ENCODE assay signal across 20 cellular contexts in the genomic region with DNA sequence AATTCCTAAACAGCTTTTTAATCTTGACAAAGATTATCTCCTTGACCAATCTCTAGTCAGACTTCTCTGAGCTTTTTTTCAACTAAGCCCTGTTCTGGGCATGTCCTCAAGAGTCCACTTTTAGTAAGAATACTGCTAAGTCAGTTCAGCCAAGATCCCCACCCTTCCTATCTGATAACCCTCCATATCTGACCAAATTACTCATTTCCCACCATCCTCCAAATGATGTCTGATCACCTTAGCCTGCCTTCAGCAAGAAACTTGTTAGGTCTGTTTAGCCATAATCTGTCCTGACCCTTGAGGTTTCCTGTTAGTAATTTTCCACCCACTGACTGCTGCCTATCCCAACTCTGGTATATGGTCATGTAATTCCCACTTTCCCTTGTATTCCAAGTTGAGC.
A peak's percentile ranks its signal among the peaks of the same experiment; 100 is the strongest.
DNase-seq lines count a peak whose midpoint lies in the region; ATAC-seq and TF ChIP-seq lines count a peak whose summit lies in the region.
"Had no signal": no experiment of that assay in that cellular context is flagged by ENCODE, and none has a peak within 500 bp of the region (broad histone marks: within the 10 kb centered on the region; RNA-seq: fewer than 3 reads in every experiment).

No MANE protein-coding gene starts in this region.

- H3K4me3 ChIP-seq in fibroblast of mammary gland (ENCODE audit: control insufficient read depth, low read depth, low read length), result no peak overlapping the region
- H3K4me3 ChIP-seq: lung, skin epidermis, upper lobe of right lung had no signal

- POLR2A ChIA-PET in RWPE1 (lab: Yijun Ruan, JAX; ENCODE audit: low non-redundant PET) (no interaction called here), GM10248 (lab: Yijun Ruan, JAX) (no interaction called here)

- no peak overlapping the region for H3K4me3 Mint-ChIP-seq in HFFc6
- H3K4me3 Mint-ChIP-seq: naive B cell; stimulated activated naive CD8-positive, alpha-beta T cell treated with anti-CD3 and anti-CD28 coated beads, Interleukin-15, amount 100 ng/mL, for 72 hours had no signal

- peak overlapping the region; percentile 54 for H3K27ac Mint-ChIP-seq in HFFc6
- H3K27ac Mint-ChIP-seq: stimulated activated naive CD8-positive, alpha-beta T cell treated with anti-CD3 and anti-CD28 coated beads, Interleukin-15, amount 100 ng/mL, for 72 hours had no signal

- DNase-seq in HFFc6, result peak; percentile 11
- DNase-seq in RWPE1 (ENCODE audit: low spot score), result peak; percentile 8
- DNase-seq in fibroblast of mammary gland (ENCODE audit: low read depth), result peak; percentile 7
- DNase-seq in pulmonary artery endothelial cell (ENCODE audit: low read depth, low spot score), result peak; percentile 11
- no peak for DNase-seq in DMS153 (lab: John Stamatoyannopoulos, UW)
- no peak for DNase-seq in GM10248 (ENCODE audit: extremely low spot score)
- DNase-seq: activated CD8-positive, alpha-beta memory T cell treated with anti-CD3 and anti-CD28 coated beads, Interleukin-2, amount 50 U/mL, for 48 hours; activated gamma-delta T cell; cerebellar nuclear complex; COR-L47; naive B cell; NCI-H1105; NCI-H2081; Right ventricle myocardium superior; stimulated activated CD4-positive, alpha-beta T cell treated with anti-CD3 and anti-CD28 coated beads, Interleukin-4, amount 100 ng/mL, for 1 hour; stimulated activated naive CD8-positive, alpha-beta T cell treated with anti-CD3 and anti-CD28 coated beads, Interleukin-15, amount 100 ng/mL, for 72 hours; upper lobe of right lung had no signal

- ATAC-seq in GM18498 (IDR thresholded peaks at IDR 0.05; ENCODE audit: unreplicated experiment), result no peak
- ATAC-seq: stimulated activated naive CD8-positive, alpha-beta T cell treated with anti-CD3 and anti-CD28 coated beads, Interleukin-15, amount 100 ng/mL, for 72 hours; upper lobe of right lung had no signal

- TF ChIP-seq CTCF in HFFc6 (IDR thresholded peaks at IDR 0.05) (no peak), RWPE1 (conservative IDR thresholded peaks at IDR 0.05; ENCODE audit: low read depth) (no peak), fibroblast of mammary gland (conservative IDR thresholded peaks at IDR 0.05; ENCODE audit: control insufficient read depth, insufficient read depth, low read depth, low read length) (no peak), GM10248 (IDR thresholded peaks at IDR 0.05; ENCODE audit: control extremely low read depth, extremely low read depth, low read depth, missing control alignments) (no peak)

- H3K9me3 Mint-ChIP-seq in HFFc6, result no peaks in the 10 kb centered on the region
- H3K9me3 Mint-ChIP-seq: stimulated activated naive CD8-positive, alpha-beta T cell treated with anti-CD3 and anti-CD28 coated beads, Interleukin-15, amount 100 ng/mL, for 72 hours had no signal

- peaks cover 3% of the 10 kb centered on the region for H3K27me3 Mint-ChIP-seq in HFFc6 (ENCODE audit: insufficient read depth)
- H3K27me3 Mint-ChIP-seq: naive B cell; stimulated activated naive CD8-positive, alpha-beta T cell treated with anti-CD3 and anti-CD28 coated beads, Interleukin-15, amount 100 ng/mL, for 72 hours had no signal

- CTCF ChIA-PET in RWPE1 (lab: Yijun Ruan, JAX), result no interaction called here
- CTCF ChIA-PET in GM10248 (lab: Yijun Ruan, JAX), result interaction anchor here (1.0 to 1.1 kb wide), 2 partner anchors 23 to 234 kb away, joined by 3 read pairs; no protein-coding TSS in a partner anchor

- peaks cover 10% of the 10 kb centered on the region; the same call in 1 of the 2 replicates for H3K36me3 Mint-ChIP-seq in HFFc6 (ENCODE audit: low read depth)
- H3K36me3 Mint-ChIP-seq: naive B cell had no signal

- no peak overlapping the region for H3K27ac ChIP-seq in RWPE1
- H3K27ac ChIP-seq: upper lobe of right lung had no signal

- H3K4me1 Mint-ChIP-seq in HFFc6 (ENCODE audit: low read depth), result peaks cover 35% of the 10 kb centered on the region
- H3K4me1 Mint-ChIP-seq: naive B cell; stimulated activated naive CD8-positive, alpha-beta T cell treated with anti-CD3 and anti-CD28 coated beads, Interleukin-15, amount 100 ng/mL, for 72 hours had no signal

Comparison
In these comparisons a context has a peak if more than half of its experiments do, and no peak if none do; other contexts are left out.
1. DNase-seq: peak in HFFc6 (single experiment), RWPE1 (single experiment), fibroblast of mammary gland (single experiment) and pulmonary artery endothelial cell (single experiment); none in DMS153 (single experiment) and GM10248 (single experiment).